In genomic region chr3:196193037-196193737, GRCh38 we compare ENCODE assay signal across 11 cellular contexts. TPM values are rescaled to one million over a fixed set of nuclear protein-coding genes. Genes with fewer than 3 reads are reported as not detected.
DNase-seq lines count a peak whose midpoint lies in the region; ATAC-seq and TF ChIP-seq lines count a peak whose summit lies in the region.
"Had no signal": no experiment of that assay in that cellular context is flagged by ENCODE, and none has a peak within 500 bp of the region (broad histone marks: within the 10 kb centered on the region; RNA-seq: fewer than 3 reads in every experiment).

No MANE protein-coding gene starts in this region.

- H3K9me3 Mint-ChIP-seq in CD4-positive, CD25-positive, alpha-beta regulatory T cell = no peaks in the 10 kb centered on the region
- H3K9me3 Mint-ChIP-seq in activated naive CD8-positive, alpha-beta T cell treated with anti-CD3 and anti-CD28 coated beads for 36 hours = no peaks in the 10 kb centered on the region
- H3K9me3 Mint-ChIP-seq in naive thymus-derived CD4-positive, alpha-beta T cell = no peaks in the 10 kb centered on the region

- no peak for TF ChIP-seq CTCF in HCT116 (IDR thresholded peaks at IDR 0.05 in 2 of 3, conservative IDR thresholded peaks at IDR 0.05 in 1 of 3; ENCODE audit: borderline replicate concordance in 1 of 3, insufficient read depth in 1 of 3, low read depth in 2 of 3, low read length in 2 of 3)

- peak overlapping the region; percentile 26 for H3K4me3 ChIP-seq in CD4-positive, CD25-positive, alpha-beta regulatory T cell (ENCODE audit: low read depth, low read length)
- H3K4me3 ChIP-seq in HCT116 (replicated peaks in 1 of 2; ENCODE audit: low read depth in 1 of 2, low read length in 2 of 2) = no peak overlapping the region
- no peak overlapping the region for H3K4me3 ChIP-seq in naive thymus-derived CD4-positive, alpha-beta T cell (ENCODE audit: low read length)
- H3K4me3 ChIP-seq: smooth muscle cell, suprapubic skin had no signal

- no peaks in the 10 kb centered on the region for H3K9me2 ChIP-seq in HCT116 (ENCODE audit: insufficient read depth)

- peak overlapping the region; percentile 94 to 99 (median 97) for H3K27ac Mint-ChIP-seq in CD4-positive, CD25-positive, alpha-beta regulatory T cell
- peak overlapping the region; percentile 87 for H3K27ac Mint-ChIP-seq in activated naive CD8-positive, alpha-beta T cell treated with anti-CD3 and anti-CD28 coated beads for 36 hours
- H3K27ac Mint-ChIP-seq in naive thymus-derived CD4-positive, alpha-beta T cell = peak overlapping the region in 8 of 9 donors; percentile 62 to 98 (median 83)

- TF ChIP-seq RAD21 in HCT116 (IDR thresholded peaks at IDR 0.05; ENCODE audit: low read depth) = no peak

- no peaks in the 10 kb centered on the region for H4K20me1 ChIP-seq in HCT116 (ENCODE audit: insufficient read depth)

- H3K27me3 ChIP-seq in CD4-positive, CD25-positive, alpha-beta regulatory T cell (ENCODE audit: control insufficient read depth, insufficient read depth, low read length) = no peaks in the 10 kb centered on the region
- H3K27me3 ChIP-seq in HCT116 (ENCODE audit: insufficient read depth, low read length) = no peaks in the 10 kb centered on the region
- H3K27me3 ChIP-seq in naive thymus-derived CD4-positive, alpha-beta T cell (ENCODE audit: control insufficient read depth in 2 of 2, insufficient read depth in 2 of 2, low read length in 2 of 2) = no peaks in the 10 kb centered on the region
- H3K27me3 ChIP-seq: suprapubic skin had no signal

- POLR2A ChIA-PET in HCT116 (lab: Charles Lee) = no interaction called here
- POLR2A ChIA-PET in naive thymus-derived CD4-positive, alpha-beta T cell (lab: Charles Lee) = interaction anchor here (0.7 to 3.9 kb wide), 2 partner anchors 13 to 749 kb away, joined by 3 to 20 read pairs; no protein-coding TSS in a partner anchor

- H3K4me2 ChIP-seq in HCT116 (ENCODE audit: low read length) = no peak overlapping the region
- H3K4me2 ChIP-seq: smooth muscle cell had no signal

- H3K9ac ChIP-seq in HCT116 (ENCODE audit: low read length) = no peak overlapping the region

- H3K4me1 Mint-ChIP-seq in CD4-positive, CD25-positive, alpha-beta regulatory T cell = peaks cover 0 to 46% (median 27%) of the 10 kb centered on the region in 4 donors
- peaks cover 33% of the 10 kb centered on the region for H3K4me1 Mint-ChIP-seq in activated naive CD8-positive, alpha-beta T cell treated with anti-CD3 and anti-CD28 coated beads for 36 hours
- peaks cover 12 to 37% (median 14%) of the 10 kb centered on the region in 7 donors for H3K4me1 Mint-ChIP-seq in naive thymus-derived CD4-positive, alpha-beta T cell

- RAD21 ChIA-PET in HCT116 (lab: Charles Lee; ENCODE audit: low non-redundant PET in 1 of 2, low total read pairs in 2 of 2, uncharacterized antibody in 2 of 2, unreplicated experiment in 2 of 2) = no interaction called here

- BruUV-seq in HCT116 (replicated peaks; lab: Mats Ljungman, UMichigan) = no TSS peak

- H3K79me2 ChIP-seq in HCT116 (ENCODE audit: insufficient read depth, low read length) = no peaks in the 10 kb centered on the region

- no peaks in the 10 kb centered on the region for H3K36me3 ChIP-seq in CD4-positive, CD25-positive, alpha-beta regulatory T cell (ENCODE audit: control insufficient read depth, insufficient read depth, low read length)
- no peaks in the 10 kb centered on the region for H3K36me3 ChIP-seq in HCT116 (ENCODE audit: control insufficient read depth in 1 of 2, insufficient read depth in 2 of 2, low read length in 2 of 2)
- H3K36me3 ChIP-seq in naive thymus-derived CD4-positive, alpha-beta T cell (ENCODE audit: control insufficient read depth in 2 of 3, insufficient read depth in 3 of 3, low read length in 3 of 3) = no peaks in the 10 kb centered on the region
- H3K36me3 ChIP-seq: suprapubic skin had no signal

- DNase-seq in CD4-positive, CD25-positive, alpha-beta regulatory T cell = no peak
- DNase-seq in HCT116 (ENCODE audit: low read depth, low spot score) (no peak), GM19238 (ENCODE audit: insufficient read length, low spot score) (no peak), middle frontal gyrus (ENCODE audit: extremely low spot score, low spot score) (no peak), NCI-H446 (lab: John Stamatoyannopoulos, UW) (no peak)
- DNase-seq in activated naive CD8-positive, alpha-beta T cell treated with anti-CD3 and anti-CD28 coated beads for 36 hours = no peak
- DNase-seq in naive thymus-derived CD4-positive, alpha-beta T cell = no peak
- no peak for DNase-seq in activated effector memory CD4-positive, alpha-beta T cell treated with anti-CD3 and anti-CD28 coated beads, Interleukin-2, amount 50 U/mL, for 16 hours
- DNase-seq: NCI-H2081 treated with DMSO at 0.1 percent for 48 hours had no signal

- intact Hi-C loops in HCT116 (cut with micrococcal nuclease) = no loop called here
- intact Hi-C loops in naive thymus-derived CD4-positive, alpha-beta T cell (cut with micrococcal nuclease) = loop anchor here in 1 of 2 donors (10.0 kb wide), 1 partner anchor 338 kb away; no protein-coding TSS in a partner anchor

- no peak overlapping the region for H2AFZ ChIP-seq in HCT116 (ENCODE audit: low read depth, low read length, poor library complexity, severe bottlenecking)

- ATAC-seq in CD4-positive, CD25-positive, alpha-beta regulatory T cell (ENCODE audit: low read depth in 2 of 2) = no peak
- ATAC-seq in HCT116 = no peak
- no peak for ATAC-seq in naive thymus-derived CD4-positive, alpha-beta T cell

- no peaks in the 10 kb centered on the region for H3K9me3 ChIP-seq in CD4-positive, CD25-positive, alpha-beta regulatory T cell (ENCODE audit: control insufficient read depth in 2 of 2, low read length in 2 of 2)
- H3K9me3 ChIP-seq in HCT116 (ENCODE audit: control insufficient read depth in 1 of 2, insufficient read depth in 1 of 2, low read depth in 1 of 2, low read length in 2 of 2) = no peaks in the 10 kb centered on the region
- no peaks in the 10 kb centered on the region for H3K9me3 ChIP-seq in naive thymus-derived CD4-positive, alpha-beta T cell (ENCODE audit: control insufficient read depth in 2 of 3, low read length in 3 of 3)
- H3K9me3 ChIP-seq: suprapubic skin had no signal

- peak overlapping the region; percentile 93 for H3K27ac ChIP-seq in CD4-positive, CD25-positive, alpha-beta regulatory T cell (ENCODE audit: insufficient read depth, low read length, poor library complexity, severe bottlenecking)
- no peak overlapping the region for H3K27ac ChIP-seq in HCT116 (ENCODE audit: low read depth, low read length)
- H3K27ac ChIP-seq in naive thymus-derived CD4-positive, alpha-beta T cell (ENCODE audit: low read depth, low read length) = peak overlapping the region; percentile 63

- no peaks in the 10 kb centered on the region for H3K27me3 Mint-ChIP-seq in CD4-positive, CD25-positive, alpha-beta regulatory T cell
- H3K27me3 Mint-ChIP-seq in activated naive CD8-positive, alpha-beta T cell treated with anti-CD3 and anti-CD28 coated beads for 36 hours = no peaks in the 10 kb centered on the region
- H3K27me3 Mint-ChIP-seq in naive thymus-derived CD4-positive, alpha-beta T cell = no peaks in the 10 kb centered on the region

- no peak for TF ChIP-seq POLR2A in HCT116 (IDR thresholded peaks at IDR 0.05; ENCODE audit: borderline replicate concordance, extremely low read depth, insufficient read depth, insufficient read length)

- no peaks in the 10 kb centered on the region for H3K36me3 Mint-ChIP-seq in CD4-positive, CD25-positive, alpha-beta regulatory T cell
- H3K36me3 Mint-ChIP-seq in activated naive CD8-positive, alpha-beta T cell treated with anti-CD3 and anti-CD28 coated beads for 36 hours = no peaks in the 10 kb centered on the region
- H3K36me3 Mint-ChIP-seq in naive thymus-derived CD4-positive, alpha-beta T cell = peaks cover 0 to 4% (median 0%) of the 10 kb centered on the region in 5 donors

- peak overlapping the region in 3 of 4 donors; percentile 7 to 77 (median 41) for H3K4me3 Mint-ChIP-seq in CD4-positive, CD25-positive, alpha-beta regulatory T cell
- no peak overlapping the region for H3K4me3 Mint-ChIP-seq in activated naive CD8-positive, alpha-beta T cell treated with anti-CD3 and anti-CD28 coated beads for 36 hours
- H3K4me3 Mint-ChIP-seq in naive thymus-derived CD4-positive, alpha-beta T cell = peak overlapping the region in 2 of 10 donors; percentile 70 to 73

- CTCF ChIA-PET in HCT116 (lab: Charles Lee) = no interaction called here
- CTCF ChIA-PET in naive thymus-derived CD4-positive, alpha-beta T cell (lab: Charles Lee) = interaction anchor here (19.6 kb wide), 1 partner anchor 120 kb away, joined by 209 read pairs; no protein-coding TSS in a partner anchor

- H3K4me1 ChIP-seq in CD4-positive, CD25-positive, alpha-beta regulatory T cell (ENCODE audit: control insufficient read depth, insufficient read depth, low read length, poor library complexity, severe bottlenecking) = peaks cover 46% of the 10 kb centered on the region
- H3K4me1 ChIP-seq in HCT116 (ENCODE audit: control insufficient read depth in 1 of 2, insufficient read depth in 2 of 2, low read length in 2 of 2) = no peaks in the 10 kb centered on the region; a peak in 1 of 4 replicates
- peaks cover 9 to 28% of the 10 kb centered on the region in 2 donors for H3K4me1 ChIP-seq in naive thymus-derived CD4-positive, alpha-beta T cell (ENCODE audit: control insufficient read depth in 2 of 2, insufficient read depth in 2 of 2, low read length in 2 of 2)

TF ChIP-seq in HCT116, 20 proteins besides CTCF, POLR2A, EP300 and RAD21 (continues in another document):
- 0 out of 2 replicates have a peak, but pooled peaks have one; percentile 4 for TF ChIP-seq ZFX (IDR thresholded peaks at IDR 0.05)

RNA-seq across cellular contexts. Expression of gene ZDHHC19, which starts 18.0 kb away (rescaled TPM):
- total RNA-seq in CD4-positive, CD25-positive, alpha-beta regulatory T cell = not detected
- polyA plus RNA-seq in CD4-positive, CD25-positive, alpha-beta regulatory T cell = not detected
- not detected for total RNA-seq in HCT116 (2021; ENCODE audit: unreplicated experiment)
- polyA plus RNA-seq in HCT116 (2012) = not detected in 2 replicates
- not detected for total RNA-seq in activated naive CD8-positive, alpha-beta T cell treated with anti-CD3 and anti-CD28 coated beads for 36 hours
- under 1 TPM in 1 of 5 experiments, not detected in 4; 0.58 TPM for total RNA-seq in naive thymus-derived CD4-positive, alpha-beta T cell
- polyA plus RNA-seq in naive thymus-derived CD4-positive, alpha-beta T cell = not detected
- total RNA-seq: smooth muscle cell, suprapubic skin had no signal
- polyA plus RNA-seq: smooth muscle cell had no signal

RNA-seq across cellular contexts. Expression of gene SLC51A, which starts 23.1 kb away (rescaled TPM):
- not detected for total RNA-seq in CD4-positive, CD25-positive, alpha-beta regulatory T cell
- polyA plus RNA-seq in CD4-positive, CD25-positive, alpha-beta regulatory T cell = 1 to 10 TPM in 1 of 4 donors, under 1 TPM in 3; 0.38 to 2.2 (median 0.63) TPM
- total RNA-seq in HCT116 (2021; ENCODE audit: unreplicated experiment) = not detected
- polyA plus RNA-seq in HCT116 (2012) = 0.94 and 1.5 TPM in 2 replicates
- total RNA-seq in activated naive CD8-positive, alpha-beta T cell treated with anti-CD3 and anti-CD28 coated beads for 36 hours = not detected
- not detected for total RNA-seq in naive thymus-derived CD4-positive, alpha-beta T cell
- polyA plus RNA-seq in naive thymus-derived CD4-positive, alpha-beta T cell = 1 to 10 TPM in 1 of 2 donors, under 1 TPM in 1; 0.39 to 1.4 TPM
- total RNA-seq: smooth muscle cell, suprapubic skin had no signal
